ENCODE assay signal across 1 cellular context in genomic region chr6:131029661-131030297, GRCh38.
TF ChIP-seq lines count a peak whose summit lies in the region.

No MANE protein-coding gene starts in this region.

TF ChIP-seq in SK-N-SH, 30 proteins besides CTCF, POLR2A, EP300 and RAD21 (continued from another document):
- TF ChIP-seq IRF3 (IDR thresholded peaks at IDR 0.05; ENCODE audit: low read depth, low read length) (no peak), FOXJ3 (CRISPR knock-in tag; IDR thresholded peaks at IDR 0.05) (no peak)
